In genomic region chr15:52481915-52482314, GRCh38 we compare ENCODE assay signal across 8 cellular contexts. TPM values are rescaled to one million over a fixed set of nuclear protein-coding genes. Genes with fewer than 3 reads are reported as not detected.
DNase-seq lines count a peak whose midpoint lies in the region; ATAC-seq, FAIRE-seq and TF ChIP-seq lines count a peak whose summit lies in the region.

No MANE protein-coding gene starts in this region.

- no peak overlapping the region for H3K4me3 ChIP-seq in bronchial epithelial cell (ENCODE audit: low read depth, low read length)
- no peak overlapping the region for H3K4me3 ChIP-seq in osteoblast (ENCODE audit: insufficient read depth, low read length)

- DNase-seq in stimulated activated CD4-positive, alpha-beta T cell treated with anti-CD3 and anti-CD28 coated beads, Interleukin-4, amount 100 ng/mL, for 24 hours = peak; percentile 33
- DNase-seq in stimulated activated CD4-positive, alpha-beta T cell treated with anti-CD3 and anti-CD28 coated beads, Interleukin-12 subunit alpha, Interleukin-12 subunit beta, amount 100 ng/mL, for 4 hours = no peak
- DNase-seq in RPMI8226 (peak; percentile 97), bronchial epithelial cell (ENCODE audit: low read depth) (peak; percentile 71), osteoblast (ENCODE audit: insufficient read length, low spot score, missing footprints) (peak; percentile 61), globus pallidus (ENCODE audit: low spot score) (no peak), H9 (no peak)

- peaks cover 2 to 17% (median 9%) of the 10 kb centered on the region in 3 experiments; a peak in 6 of 7 replicates for H3K36me3 Mint-ChIP-seq in H9 (ENCODE audit: insufficient read depth in 1 of 3, low read depth in 3 of 3)

- H2BK5ac ChIP-seq in H9 (ENCODE audit: insufficient read length, low read length) = no peak overlapping the region

- H3K27ac ChIP-seq in osteoblast (ENCODE audit: low read depth, low read length) (peak overlapping the region; percentile 46), H9 (ENCODE audit: insufficient read length, low read depth, low read length) (no peak overlapping the region)

- FAIRE-seq in bronchial epithelial cell (lab: Jason Lieb, UNC) = no peak

- H3K18ac ChIP-seq in H9 (ENCODE audit: insufficient read length, low read depth, low read length) = no peak overlapping the region

- H3K27me3 ChIP-seq in bronchial epithelial cell (ENCODE audit: control insufficient read depth, insufficient read depth, low read length) (no peaks in the 10 kb centered on the region), osteoblast (ENCODE audit: insufficient read depth, low read length) (no peaks in the 10 kb centered on the region), H9 (ENCODE audit: insufficient read depth, low read length) (no peaks in the 10 kb centered on the region)

- H4K8ac ChIP-seq in H9 (replicated peaks; ENCODE audit: insufficient read length, low read depth, low read length) = no peak overlapping the region

- no CpG with 5 or more reads among the region's 3 CpGs for WGBS in H9 (ENCODE audit: extremely low coverage, insufficient read length, low lambda C conversion rate)

- no peak overlapping the region for H3K56ac ChIP-seq in H9 (ENCODE audit: insufficient read length, low read depth, low read length)

- no peak overlapping the region for H3K4me3 Mint-ChIP-seq in H9

- no peak overlapping the region for H3K23ac ChIP-seq in H9 (ENCODE audit: insufficient read length, low read depth, low read length)

- no peaks in the 10 kb centered on the region for H3K9me3 ChIP-seq in osteoblast (ENCODE audit: low read depth, low read length)
- no peaks in the 10 kb centered on the region for H3K9me3 ChIP-seq in H9 (ENCODE audit: control insufficient read depth, low read depth, low read length)

- no peaks in the 10 kb centered on the region for H3K27me3 Mint-ChIP-seq in H9 (ENCODE audit: low read depth)

- H2BK15ac ChIP-seq in H9 (ENCODE audit: low read depth, low read length) = no peak overlapping the region

- H3K23me2 ChIP-seq in H9 (ENCODE audit: insufficient read length, low read depth, low read length, poor library complexity, severe bottlenecking) = no peaks in the 10 kb centered on the region

- H2AFZ ChIP-seq in osteoblast (ENCODE audit: low read length) (no peak overlapping the region), H9 (ENCODE audit: low read length) (no peak overlapping the region)

- H4K5ac ChIP-seq in H9 (ENCODE audit: insufficient read length, low read depth, low read length) = no peak overlapping the region

- no peak overlapping the region for H4K91ac ChIP-seq in H9 (ENCODE audit: insufficient read length, low read depth, low read length)

- H4K20me1 ChIP-seq in osteoblast (ENCODE audit: insufficient read depth, low read length) (no peaks in the 10 kb centered on the region), H9 (ENCODE audit: control insufficient read depth, insufficient read depth, insufficient read length) (no peaks in the 10 kb centered on the region)

- no peak overlapping the region for H3K27ac Mint-ChIP-seq in H9

- H2BK20ac ChIP-seq in H9 (ENCODE audit: low read depth, low read length, poor library complexity, severe bottlenecking) = no peak overlapping the region

- H3K4me1 ChIP-seq in osteoblast (ENCODE audit: insufficient read depth, low read length) (peaks cover 32% of the 10 kb centered on the region), H9 (ENCODE audit: insufficient read depth, low read length) (peaks cover 4% of the 10 kb centered on the region; the same call in 1 of the 2 replicates)

- H3K79me1 ChIP-seq in H9 (ENCODE audit: insufficient read depth, low read depth, low read length, poor library complexity, severe bottlenecking) = no peaks in the 10 kb centered on the region

- TF ChIP-seq CTCF in bronchial epithelial cell (IDR thresholded peaks at IDR 0.05; ENCODE audit: insufficient read depth, low read length, severe bottlenecking) = no peak
- no peak for TF ChIP-seq CTCF in osteoblast (IDR thresholded peaks at IDR 0.05; ENCODE audit: extremely low read depth, low read depth, low read length)
- no peak for TF ChIP-seq CTCF in H9 (conservative IDR thresholded peaks at IDR 0.05)

- ATAC-seq in HG02973 (IDR thresholded peaks at IDR 0.05; ENCODE audit: unreplicated experiment) = peak; percentile 97

- H3K36me3 ChIP-seq in bronchial epithelial cell (ENCODE audit: control insufficient read depth, insufficient read depth, low read length) = no peaks in the 10 kb centered on the region
- H3K36me3 ChIP-seq in osteoblast (ENCODE audit: insufficient read depth, low read length) = no peaks in the 10 kb centered on the region

- no peak overlapping the region for H2BK120ac ChIP-seq in H9 (ENCODE audit: low read depth, low read length, poor library complexity, severe bottlenecking)

- H3K4ac ChIP-seq in H9 (ENCODE audit: low read depth, low read length) = no peak overlapping the region

- H3K79me2 ChIP-seq in osteoblast (ENCODE audit: insufficient read depth, low read length) (peaks cover 46% of the 10 kb centered on the region), H9 (ENCODE audit: insufficient read depth, low read length) (no peaks in the 10 kb centered on the region)

- H2BK12ac ChIP-seq in H9 (ENCODE audit: insufficient read length, low read depth, low read length) = no peak overlapping the region

- no peak overlapping the region for H2AK5ac ChIP-seq in H9 (ENCODE audit: insufficient read length, low read length)

- H3K9ac ChIP-seq in H9 (ENCODE audit: extremely low read depth, insufficient read length, low read length) = no peak overlapping the region

- H3K4me2 ChIP-seq in osteoblast (ENCODE audit: insufficient read depth, low read length) (peak overlapping the region; percentile 41), H9 (ENCODE audit: insufficient read depth, insufficient read length, low read length) (no peak overlapping the region)

- peaks cover 23 to 44% of the 10 kb centered on the region in 2 experiments for H3K4me1 Mint-ChIP-seq in H9

- no peak overlapping the region for H3T11ph ChIP-seq in H9 (ENCODE audit: low read length)

- peaks cover 13% of the 10 kb centered on the region in 2 experiments for H3K9me3 Mint-ChIP-seq in H9

- H3K14ac ChIP-seq in H9 (ENCODE audit: insufficient read depth, low read length) = no peak overlapping the region

RNA-seq across cellular contexts. Expression of gene MYO5A, which starts 46.8 kb away (rescaled TPM):
- total RNA-seq in bronchial epithelial cell = 29.5 and 51.1 TPM in 2 replicates
- 54.3 and 73.1 TPM in 2 replicates for total RNA-seq in osteoblast
- total RNA-seq in H9 (2021) = 21.8 and 22.0 TPM in 2 replicates

Comparison
In these comparisons a context has a peak if more than half of its experiments do, and no peak if none do; other contexts are left out.
1. DNase-seq: peak in stimulated activated CD4-positive, alpha-beta T cell treated with anti-CD3 and anti-CD28 coated beads, Interleukin-4, amount 100 ng/mL, for 24 hours (single experiment), RPMI8226 (single experiment), bronchial epithelial cell (single experiment) and osteoblast (single experiment); none in stimulated activated CD4-positive, alpha-beta T cell treated with anti-CD3 and anti-CD28 coated beads, Interleukin-12 subunit alpha, Interleukin-12 subunit beta, amount 100 ng/mL, for 4 hours (single experiment), globus pallidus (single experiment) and H9 (single experiment).